1 cellular context compared by ENCODE assay signal in genomic region chr6:149545754-149546471, GRCh38.
TF ChIP-seq lines count a peak whose summit lies in the region.

PPIL4 (minus strand) TSS chr6:149546043; CDS start chr6:149546005, 38 bp downstream.

TF ChIP-seq in HepG2, 621 proteins besides CTCF, POLR2A, EP300 and RAD21 (continued from another document and continues in another):
- TF ChIP-seq ZNF407 (CRISPR knock-in tag; IDR thresholded peaks at IDR 0.05; ENCODE audit: not compliant biosample characterization) (peak; percentile 92), ZNF18 (CRISPR knock-in tag; IDR thresholded peaks at IDR 0.05; ENCODE audit: insufficient replicate concordance) (no peak), HOXA9 (CRISPR knock-in tag; IDR thresholded peaks at IDR 0.05; ENCODE audit: borderline replicate concordance) (peak; percentile 92), JUND (CRISPR knock-in tag; IDR thresholded peaks at IDR 0.05) (peak; percentile 28; the same call in 1 of the 2 replicates), ZNF484 (CRISPR knock-in tag; IDR thresholded peaks at IDR 0.05; ENCODE audit: borderline replicate concordance, low read depth) (no peak), RFX5 (IDR thresholded peaks at IDR 0.05; ENCODE audit: low read depth, low read length) (no peak; the same call in 1 of the 2 replicates), MLXIP (CRISPR knock-in tag; IDR thresholded peaks at IDR 0.05; ENCODE audit: borderline replicate concordance) (no peak), ZSCAN12 (CRISPR knock-in tag; IDR thresholded peaks at IDR 0.05) (peak; percentile 56; the same call in 1 of the 2 replicates), GRHL1 (CRISPR knock-in tag; conservative IDR thresholded peaks at IDR 0.05) (no peak), HBP1 (CRISPR knock-in tag; IDR thresholded peaks at IDR 0.05; ENCODE audit: low read depth) (peak; percentile 98), STAG1 (CRISPR knock-in tag; IDR thresholded peaks at IDR 0.05) (peak; percentile 48), FOXJ3 (CRISPR knock-in tag; IDR thresholded peaks at IDR 0.05; ENCODE audit: borderline replicate concordance) (peak; percentile 78; the same call in 1 of the 2 replicates), GPN1 (CRISPR knock-in tag; IDR thresholded peaks at IDR 0.05; ENCODE audit: borderline replicate concordance) (no peak), MTF2 (CRISPR knock-in tag; IDR thresholded peaks at IDR 0.05; ENCODE audit: borderline replicate concordance) (no peak), ZNF576 (CRISPR knock-in tag; IDR thresholded peaks at IDR 0.05) (peak; percentile 74; the same call in 1 of the 2 replicates), ZFAT (CRISPR knock-in tag; conservative IDR thresholded peaks at IDR 0.05) (no peak), AHDC1 (CRISPR knock-in tag; IDR thresholded peaks at IDR 0.05; ENCODE audit: borderline replicate concordance) (peak; percentile 53; the same call in 1 of the 2 replicates), ZNF513 (CRISPR knock-in tag; conservative IDR thresholded peaks at IDR 0.05) (0 out of 2 replicates have a peak, but pooled peaks have one; percentile 44), ZNF720 (CRISPR knock-in tag; IDR thresholded peaks at IDR 0.05) (no peak), ZNF740 (CRISPR knock-in tag; IDR thresholded peaks at IDR 0.05) (peak; percentile 98), ZNF317 (CRISPR knock-in tag; IDR thresholded peaks at IDR 0.05) (0 out of 2 replicates have a peak, but pooled peaks have one; percentile 21), ZNF850 (CRISPR knock-in tag; conservative IDR thresholded peaks at IDR 0.05) (peak; percentile 91; the same call in 1 of the 2 replicates), NBN (conservative IDR thresholded peaks at IDR 0.05) (no peak)
